ENCODE assay signal across 11 cellular contexts in the genomic region with DNA sequence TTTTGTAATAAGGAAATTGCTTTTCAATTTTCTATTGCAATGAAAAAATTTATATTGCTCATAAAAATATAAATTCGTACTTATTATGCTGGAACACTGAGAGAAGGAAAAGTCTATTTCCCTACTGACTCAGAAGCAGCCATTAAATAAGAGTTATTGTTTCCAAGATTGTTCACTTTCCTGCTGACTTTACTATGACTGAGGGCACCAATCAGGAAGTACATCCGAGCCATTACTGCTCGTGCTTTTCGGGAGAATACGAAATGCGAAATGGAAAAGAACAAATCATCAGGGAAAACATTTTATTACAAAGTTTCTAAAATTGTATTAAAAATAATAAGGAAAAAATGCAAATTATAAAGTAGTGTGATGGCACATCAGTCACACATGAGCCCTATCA.
"Had no signal": no experiment of that assay in that cellular context is flagged by ENCODE, and none has a peak within 500 bp of the region (broad histone marks: within the 10 kb centered on the region; RNA-seq: fewer than 3 reads in every experiment).

No MANE protein-coding gene starts in this region.

- FAIRE-seq: H1, H54 had no signal

- H3K27ac ChIP-seq: GM23248 had no signal

- H2AFZ ChIP-seq: GM23248, GM23338 had no signal

- H3K36me3 ChIP-seq: HAP-1 had no signal

- H3K9me3 ChIP-seq: HAP-1 had no signal

- H3K4me3 ChIP-seq: GM23248, GM23338, HAP-1 had no signal

- ATAC-seq: GM23338, HCT116 had no signal

- H3K4me2 ChIP-seq: GM23338 had no signal

- H3K4me1 ChIP-seq: HAP-1 had no signal

- H3K9ac ChIP-seq: GM23248 had no signal

- DNase-seq: GM23248, GOT3, H7, H9, HCEC 1CT, HFFc6 had no signal
